Comparison of ENCODE assay signal across 22 cellular contexts in the genomic region with DNA sequence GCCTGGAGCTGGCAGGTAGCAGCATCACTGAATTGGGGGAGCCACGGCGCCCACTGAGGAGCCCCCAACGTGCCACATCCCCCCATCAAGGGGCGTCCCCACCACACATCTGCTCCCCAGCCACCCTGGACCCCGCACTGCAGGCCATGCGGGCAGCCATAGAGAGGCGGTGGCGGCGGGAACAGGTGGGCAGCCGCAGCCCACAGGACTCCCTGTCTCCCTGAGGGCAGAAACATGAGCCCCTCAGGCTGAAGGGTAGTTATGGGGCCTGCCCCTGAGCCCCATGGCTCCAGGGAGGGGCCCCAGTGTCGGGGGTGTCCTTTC. TPM values are rescaled to one million over a fixed set of nuclear protein-coding genes. Genes with fewer than 3 reads are reported as not detected.
"Had no signal": no experiment of that assay in that cellular context is flagged by ENCODE, and none has a peak within 500 bp of the region (broad histone marks: within the 10 kb centered on the region; RNA-seq: fewer than 3 reads in every experiment).

No MANE protein-coding gene starts in this region.

- H3K36me3 ChIP-seq: ascending aorta, breast epithelium, lower lobe of right lung, neutrophil, sigmoid colon, thoracic aorta had no signal

- H3K4me1 Mint-ChIP-seq: naive B cell had no signal

- H3K4me1 ChIP-seq: ascending aorta, breast epithelium, foreskin keratinocyte, lower lobe of right lung, sigmoid colon had no signal

- DNase-seq: activated CD4-positive, alpha-beta T cell treated with anti-CD3 and anti-CD28 coated beads, Interleukin-2, amount 50 U/mL, for 4 hours; activated T-cell treated with anti-CD3 and anti-CD28 coated beads, Interleukin-2, amount 50 U/mL, for 4 hours; dermis blood vessel endothelial cell; effector memory CD8-positive, alpha-beta T cell; foreskin keratinocyte; glutamatergic neuron; hypothalamus; kidney glomerular epithelial cell; naive B cell; stimulated activated CD4-positive, alpha-beta T cell treated with anti-CD3 and anti-CD28 coated beads, Interleukin-12 subunit alpha, Interleukin-12 subunit beta, amount 100 ng/mL, for 4 hours; stimulated activated CD4-positive, alpha-beta T cell treated with anti-CD3 and anti-CD28 coated beads, Interleukin-2, amount 100 ng/mL, for 24 hours had no signal

- H3K27me3 ChIP-seq: ascending aorta, breast epithelium, neutrophil had no signal

- H3K9me3 Mint-ChIP-seq: effector memory CD8-positive, alpha-beta T cell; T-helper 2 cell treated with Interferon-gamma antibody and Interleukin-4, amounts not matched to agents 5 μg/mL and 100 μg/mL, for 36 hours had no signal

- H3K4me3 Mint-ChIP-seq: activated T-cell treated with anti-CD3 and anti-CD28 coated beads, Interleukin-2, amount 50 U/mL, for 4 hours; effector memory CD8-positive, alpha-beta T cell; naive B cell; T-helper 2 cell treated with Interferon-gamma antibody and Interleukin-4, amounts not matched to agents 5 μg/mL and 100 μg/mL, for 36 hours had no signal

- ATAC-seq: activated T-cell treated with anti-CD3 and anti-CD28 coated beads, Interleukin-2, amount 50 U/mL, for 4 hours; effector memory CD8-positive, alpha-beta T cell; foreskin keratinocyte; lower lobe of right lung had no signal

- H3K27ac Mint-ChIP-seq: effector memory CD8-positive, alpha-beta T cell; naive B cell; T-helper 2 cell treated with Interferon-gamma antibody and Interleukin-4, amounts not matched to agents 5 μg/mL and 100 μg/mL, for 36 hours had no signal

- H3K4me3 ChIP-seq: ascending aorta, breast epithelium, lower lobe of right lung, sigmoid colon, thoracic aorta had no signal

- H3K9me3 ChIP-seq: lower lobe of right lung, neutrophil, sigmoid colon had no signal

- H3K27ac ChIP-seq: ascending aorta, breast epithelium, foreskin keratinocyte, lower lobe of right lung, neutrophil, sigmoid colon, thoracic aorta had no signal

RNA-seq across cellular contexts. Expression of gene CROCC2, which starts 26.6 kb away (rescaled TPM):
- total RNA-seq: activated T-cell treated with anti-CD3 and anti-CD28 coated beads, Interleukin-2, amount 50 U/mL, for 4 hours; chondrocyte; dermis blood vessel endothelial cell; foreskin keratinocyte; mononuclear cell; pulmonary artery endothelial cell; sigmoid colon; SK-MEL-5; thoracic aorta had no signal

RNA-seq across cellular contexts. Expression of gene MAB21L4, which starts 36.7 kb away (rescaled TPM):
- total RNA-seq: activated T-cell treated with anti-CD3 and anti-CD28 coated beads, Interleukin-2, amount 50 U/mL, for 4 hours; ascending aorta; chondrocyte; dermis blood vessel endothelial cell; mononuclear cell; pulmonary artery endothelial cell; sigmoid colon; SK-MEL-5; thoracic aorta had no signal
